ENCODE assay signal across 8 cellular contexts in genomic region chr2:12718662-12719399, GRCh38.
DNase-seq lines count a peak whose midpoint lies in the region; TF ChIP-seq lines count a peak whose summit lies in the region.

No MANE protein-coding gene starts in this region.

- H3K4me1 Mint-ChIP-seq in activated naive CD4-positive, alpha-beta T cell treated with anti-CD3 and anti-CD28 coated beads, Interleukin-2, amount 10 ng/mL, durations not matched to agents 7 days and 5 days, result peaks cover 57% of the 10 kb centered on the region

- H3K27ac ChIP-seq in C4-2B, result peak overlapping the region; percentile 73

- peaks cover 10% of the 10 kb centered on the region for H3K27me3 Mint-ChIP-seq in activated naive CD4-positive, alpha-beta T cell treated with anti-CD3 and anti-CD28 coated beads, Interleukin-2, amount 10 ng/mL, durations not matched to agents 7 days and 5 days

- H3K9me3 ChIP-seq in iPS-18c (ENCODE audit: control insufficient read depth, insufficient read depth, low read length), result no peaks in the 10 kb centered on the region

- DNase-seq in NCI-H2171 (lab: John Stamatoyannopoulos, UW) (peak; percentile 21), pons (ENCODE audit: low spot score) (no peak), NOMO-1 treated with dmso at 0.1 percent for 144 hours (lab: John Stamatoyannopoulos, UW; ENCODE audit: unreplicated experiment) (no peak), GM20000 (ENCODE audit: low spot score) (no peak)
- peak; percentile 50 for DNase-seq in activated naive CD4-positive, alpha-beta T cell treated with anti-CD3 and anti-CD28 coated beads, Interleukin-2, amount 10 ng/mL, durations not matched to agents 7 days and 5 days
- DNase-seq in stimulated activated CD4-positive, alpha-beta T cell treated with anti-CD3 and anti-CD28 coated beads, Interleukin-2, amount 100 ng/mL, for 4 hours (ENCODE audit: low read depth), result peak; percentile 28

- CTCF ChIA-PET in activated naive CD4-positive, alpha-beta T cell treated with anti-CD3 and anti-CD28 coated beads, Interleukin-2, amount 10 ng/mL, durations not matched to agents 7 days and 5 days (lab: Charles Lee), result interaction anchor here (1.0 to 4.4 kb wide), 4 partner anchors 9 to 890 kb away, joined by 3 to 33 read pairs (median 17); no protein-coding TSS in a partner anchor

- TF ChIP-seq CTCF in C4-2B (conservative IDR thresholded peaks at IDR 0.05) (no peak), GM20000 (IDR thresholded peaks at IDR 0.05; ENCODE audit: extremely low read depth, missing control alignments) (no peak)

- peak overlapping the region; percentile 78 for H3K4me3 ChIP-seq in iPS-18c (ENCODE audit: insufficient read depth, low read depth, low read length)

- H3K4me3 Mint-ChIP-seq in activated naive CD4-positive, alpha-beta T cell treated with anti-CD3 and anti-CD28 coated beads, Interleukin-2, amount 10 ng/mL, durations not matched to agents 7 days and 5 days, result peak overlapping the region; percentile 98

- peak overlapping the region; percentile 94 for H3K27ac Mint-ChIP-seq in activated naive CD4-positive, alpha-beta T cell treated with anti-CD3 and anti-CD28 coated beads, Interleukin-2, amount 10 ng/mL, durations not matched to agents 7 days and 5 days

- H3K36me3 Mint-ChIP-seq in activated naive CD4-positive, alpha-beta T cell treated with anti-CD3 and anti-CD28 coated beads, Interleukin-2, amount 10 ng/mL, durations not matched to agents 7 days and 5 days, result peaks cover 69% of the 10 kb centered on the region

- H3K9me3 Mint-ChIP-seq in activated naive CD4-positive, alpha-beta T cell treated with anti-CD3 and anti-CD28 coated beads, Interleukin-2, amount 10 ng/mL, durations not matched to agents 7 days and 5 days, result no peaks in the 10 kb centered on the region

Comparison
In these comparisons a context has a peak if more than half of its experiments do, and no peak if none do; other contexts are left out.
1. DNase-seq: peak in NCI-H2171 (single experiment), activated naive CD4-positive, alpha-beta T cell treated with anti-CD3 and anti-CD28 coated beads, Interleukin-2, amount 10 ng/mL, durations not matched to agents 7 days and 5 days (single experiment) and stimulated activated CD4-positive, alpha-beta T cell treated with anti-CD3 and anti-CD28 coated beads, Interleukin-2, amount 100 ng/mL, for 4 hours (single experiment); none in pons (single experiment), NOMO-1 treated with dmso at 0.1 percent for 144 hours (single experiment) and GM20000 (single experiment).